ENCODE assay signal across 9 cellular contexts in the genomic region with DNA sequence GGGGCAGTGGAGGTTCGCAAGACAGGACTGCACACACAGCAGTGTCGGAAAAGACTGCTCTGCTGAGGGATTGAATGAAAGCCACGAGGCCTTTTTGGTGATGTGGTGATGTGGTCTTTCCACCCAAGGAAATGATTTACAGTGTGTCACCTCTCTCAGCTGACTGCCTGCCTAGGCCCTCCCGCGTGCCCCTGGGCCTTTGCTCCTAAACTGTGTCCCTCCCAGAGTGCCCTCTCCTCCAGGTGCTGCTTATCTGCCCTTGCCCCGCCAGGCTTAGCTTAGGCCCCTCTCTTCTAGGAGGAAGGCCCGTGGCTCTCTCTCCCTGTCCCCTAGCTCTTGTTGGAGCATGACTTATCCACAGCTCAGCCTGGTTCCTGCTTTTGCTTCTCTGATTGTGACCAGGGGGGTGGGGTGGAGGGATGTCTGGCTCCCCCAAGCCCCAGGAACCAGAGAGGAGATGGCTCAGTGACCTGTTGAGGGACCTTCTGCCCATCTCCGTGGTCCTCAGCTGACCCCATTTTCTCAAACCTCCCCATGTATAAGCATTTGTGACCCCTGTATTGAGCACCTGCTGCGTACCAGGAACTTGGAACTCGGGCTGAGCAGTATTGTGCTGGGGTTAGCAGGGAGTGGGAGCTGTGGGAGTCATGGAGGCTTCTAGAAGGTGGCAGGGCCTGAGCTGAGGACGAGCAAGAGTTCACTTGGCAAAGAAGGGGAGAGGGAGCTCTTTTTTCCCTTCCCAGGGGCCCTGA. TPM values are rescaled to one million over a fixed set of nuclear protein-coding genes. Genes with fewer than 3 reads are reported as not detected.
DNase-seq lines count a peak whose midpoint lies in the region; ATAC-seq, FAIRE-seq and TF ChIP-seq lines count a peak whose summit lies in the region.
"Had no signal": no experiment of that assay in that cellular context is flagged by ENCODE, and none has a peak within 500 bp of the region (broad histone marks: within the 10 kb centered on the region; RNA-seq: fewer than 3 reads in every experiment).

No MANE protein-coding gene starts in this region.

- H3K4me2 ChIP-seq in BLaER1 = peak overlapping the region; percentile 90
- no peak overlapping the region for H3K4me2 ChIP-seq in K562 (ENCODE audit: insufficient read depth, low read length)

- H3K9me3 Mint-ChIP-seq in natural killer cell = no peaks in the 10 kb centered on the region

- POLR2A ChIA-PET in K562 (lab: Yijun Ruan, JAX) = interaction anchor here (0.6 to 1.7 kb wide), 5 partner anchors 11 to 1146 kb away, joined by 3 to 7 read pairs (median 4); no protein-coding TSS in a partner anchor

- ATAC-seq in K562 (no peak), natural killer cell (no peak)

- TF ChIP-seq EP300 in K562 (IDR thresholded peaks at IDR 0.05; ENCODE audit: low read length) = no peak

- no peak overlapping the region for H2AFZ ChIP-seq in K562 (ENCODE audit: low read depth, low read length)

- peak overlapping the region in 1 of 2 donors; percentile 76 for H3K27ac Mint-ChIP-seq in natural killer cell

- no peak for TF ChIP-seq CTCF in K562 (IDR thresholded peaks at IDR 0.05 in 2 of 3, conservative IDR thresholded peaks at IDR 0.05 in 1 of 3; ENCODE audit: insufficient read depth in 2 of 3, low read depth in 1 of 3, low read length in 3 of 3)
- TF ChIP-seq CTCF in natural killer cell (IDR thresholded peaks at IDR 0.05) = no peak

- H3K9ac ChIP-seq in BLaER1 = peak overlapping the region; percentile 25
- peak overlapping the region in 1 of 2 experiments; percentile 69; a peak in 2 of 4 replicates for H3K9ac ChIP-seq in K562 (ENCODE audit: insufficient read depth in 1 of 2, low read depth in 2 of 2, low read length in 2 of 2)

- H3K36me3 Mint-ChIP-seq in natural killer cell = no peaks in the 10 kb centered on the region

- BruUV-seq in K562 (replicated peaks; lab: Mats Ljungman, UMichigan) = no TSS peak

- in situ Hi-C loops in K562 (cut with MboI) = no loop called here

- H3K36me3 ChIP-seq in BLaER1 = peaks cover 38% of the 10 kb centered on the region
- no peaks in the 10 kb centered on the region for H3K36me3 ChIP-seq in K562 (ENCODE audit: control insufficient read depth, insufficient read depth, low read length)

- no peak for FAIRE-seq in K562 (lab: Jason Lieb, UNC)

- no peaks in the 10 kb centered on the region for H3K9me1 ChIP-seq in K562 (ENCODE audit: control insufficient read depth, insufficient read depth, low read length)

- H3K4me1 Mint-ChIP-seq in natural killer cell = peaks cover 5 to 43% of the 10 kb centered on the region in 2 donors

- H3K27ac ChIP-seq in BLaER1 = peak overlapping the region; percentile 39; the same call in 1 of the 2 replicates
- H3K27ac ChIP-seq in K562 (ENCODE audit: extremely low read depth, low read depth, low read length) = no peak overlapping the region

- H3K27me3 ChIP-seq in BLaER1 (no peaks in the 10 kb centered on the region), K562 (ENCODE audit: control insufficient read depth in 2 of 2, insufficient read depth in 2 of 2, low read length in 2 of 2) (no peaks in the 10 kb centered on the region)

- peak overlapping the region; percentile 45 for H3K4me3 Mint-ChIP-seq in natural killer cell

- no peak overlapping the region for H3K4me3 ChIP-seq in BLaER1
- H3K4me3 ChIP-seq in K562 = no peak overlapping the region

- intact Hi-C loops in K562 (cut with micrococcal nuclease) (no loop called here), natural killer cell (cut with micrococcal nuclease) (no loop called here)

- peak in 1 of 4 experiments; percentile 6 for DNase-seq in K562 (ENCODE audit: extremely low read depth in 1 of 4, low spot score in 3 of 4)
- no peak for DNase-seq in natural killer cell
- no peak for DNase-seq in NCI-H524 (lab: John Stamatoyannopoulos, UW)
- no peak for DNase-seq in NCI-H1436 treated with DMSO at 0.1 percent for 48 hours (lab: John Stamatoyannopoulos, UW)
- no peak for DNase-seq in NCI-H2081 treated with DMSO at 0.1 percent for 48 hours (lab: John Stamatoyannopoulos, UW)
- DNase-seq in NCI-H187 (lab: John Stamatoyannopoulos, UW) = no peak
- DNase-seq: NCI-H1930 had no signal

- no peaks in the 10 kb centered on the region for H3K27me3 Mint-ChIP-seq in natural killer cell (ENCODE audit: low read depth in 2 of 2)

- peaks cover 63% of the 10 kb centered on the region for H4K20me1 ChIP-seq in BLaER1
- no peaks in the 10 kb centered on the region for H4K20me1 ChIP-seq in K562 (replicated peaks; ENCODE audit: control insufficient read depth, insufficient read depth, low read length)

- CTCF ChIA-PET in K562 (lab: Yijun Ruan, JAX; ENCODE audit: low intra/inter-chr PET ratio) = no interaction called here

- TF ChIP-seq RAD21 in K562 (CRISPR knock-in tag; conservative IDR thresholded peaks at IDR 0.05 in 1 of 2, IDR thresholded peaks at IDR 0.05 in 1 of 2) = no peak

- no peaks in the 10 kb centered on the region for H3K9me3 ChIP-seq in BLaER1
- H3K9me3 ChIP-seq in K562 (replicated peaks; ENCODE audit: control insufficient read depth, insufficient read depth, low read depth, low read length) = no peaks in the 10 kb centered on the region

- H3K4me1 ChIP-seq in BLaER1 = peaks cover 73% of the 10 kb centered on the region
- peaks cover 2 to 20% of the 10 kb centered on the region in 2 experiments; a peak in 3 of 5 replicates for H3K4me1 ChIP-seq in K562 (replicated peaks in 1 of 2; ENCODE audit: control insufficient read depth in 2 of 2, insufficient read depth in 2 of 2, low read length in 2 of 2)

- TF ChIP-seq POLR2A in GM19099 (IDR thresholded peaks at IDR 0.05; ENCODE audit: extremely low read depth, insufficient read length, low read depth) = peak; percentile 41
- no peak for TF ChIP-seq POLR2A in K562 (conservative IDR thresholded peaks at IDR 0.05)

- no peaks in the 10 kb centered on the region for H3K79me2 ChIP-seq in K562 (ENCODE audit: control insufficient read depth, insufficient read depth, low read length)

- 55% methylated on average over 10 of the region's 11 CpGs for WGBS in K562 (ENCODE audit: insufficient coverage, low coverage, missing lambda C conversion rate)

TF ChIP-seq in K562, 482 proteins besides CTCF, POLR2A, EP300 and RAD21 (continues in another document):
- no peak for TF ChIP-seq TBL1XR1 (IDR thresholded peaks at IDR 0.05; ENCODE audit: low read length in 2 of 2)
- no peak for TF ChIP-seq MBD2 (IDR thresholded peaks at IDR 0.05; ENCODE audit: borderline replicate concordance, low read depth)
- no peak for TF ChIP-seq HCFC1 (IDR thresholded peaks at IDR 0.05; ENCODE audit: low read depth, low read length)
- TF ChIP-seq, protein P1, sequence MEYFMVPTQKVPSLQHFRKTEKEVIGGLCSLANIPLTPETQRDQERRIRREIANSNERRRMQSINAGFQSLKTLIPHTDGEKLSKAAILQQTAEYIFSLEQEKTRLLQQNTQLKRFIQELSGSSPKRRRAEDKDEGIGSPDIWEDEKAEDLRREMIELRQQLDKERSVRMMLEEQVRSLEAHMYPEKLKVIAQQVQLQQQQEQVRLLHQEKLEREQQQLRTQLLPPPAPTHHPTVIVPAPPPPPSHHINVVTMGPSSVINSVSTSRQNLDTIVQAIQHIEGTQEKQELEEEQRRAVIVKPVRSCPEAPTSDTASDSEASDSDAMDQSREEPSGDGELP (CRISPR knock-in tag; IDR thresholded peaks at IDR 0.05; ENCODE audit: borderline replicate concordance) = peak; percentile 45; the same call in 1 of the 2 replicates

RNA-seq across cellular contexts. Expression of a gene that starts 2.1 kb away (rescaled TPM):
- total RNA-seq in K562 (2011; cell fraction: chromatin; rRNA removed; ENCODE audit: low replicate concordance) = 23.1 and 61.0 TPM in 2 replicates
- 26.7 and 29.4 TPM in 2 replicates for total RNA-seq in K562 (2011; cell fraction: nucleolus; rRNA removed)
- 20.5 and 28.9 TPM in 2 replicates for total RNA-seq in K562 (2011; cell fraction: nucleoplasm; rRNA removed)
- 2.0 and 4.7 TPM in 2 replicates for total RNA-seq in K562 (2014; rRNA removed)
- total RNA-seq in K562 (2014; rRNA removed; fragmentation: Illumina TruSeq; extraction: Trizol) = 1.4 and 1.9 TPM in 2 replicates
- total RNA-seq in K562 (2015; rRNA removed; fragmentation: Illumina TruSeq; extraction: Trizol) = 2.9 and 3.1 TPM in 2 replicates
- total RNA-seq in K562 (2021) = 7.0 and 7.7 TPM in 2 replicates
- 8.0 and 8.5 TPM in 2 replicates for polyA plus RNA-seq in K562 (2011; rRNA removed)
- polyA plus RNA-seq in K562 (2011; cell fraction: cytosol; rRNA removed) = 6.8 and 11.9 TPM in 2 replicates
- polyA plus RNA-seq in K562 (2011; cell fraction: nucleus; rRNA removed) = 45.7 and 78.2 TPM in 2 replicates
- 4.7 and 5.8 TPM in 2 replicates for polyA plus RNA-seq in K562 (2012)
- polyA plus RNA-seq in K562 (2014; fragmentation: Illumina TruSeq; extraction: Trizol) = 5.4 and 8.3 TPM in 2 replicates
- polyA plus RNA-seq in K562 (2014; fragmentation: Nextera tagmentation; extraction: Ambion mirVana) = under 1 TPM; 0.06 to 0.14 TPM
- polyA plus RNA-seq in K562 (2014; rRNA removed) = 4.8 and 5.2 TPM in 2 replicates
- polyA minus RNA-seq in K562 (2011; rRNA and poly(A)+ RNA removed) = 5.2 and 16.3 TPM in 2 replicates
- polyA minus RNA-seq in K562 (2011; cell fraction: cytosol; rRNA and poly(A)+ RNA removed) = 4.0 and 10.0 TPM in 2 replicates
- polyA minus RNA-seq in K562 (2011; cell fraction: nucleus; rRNA and poly(A)+ RNA removed) = 12.3 and 15.8 TPM in 2 replicates
- total RNA-seq in natural killer cell = 10 to 100 TPM in 2 of 3 donors, 1 to 10 TPM in 1; 2.3 to 15.6 (median 10.5) TPM

RNA-seq across cellular contexts. Expression of a gene that starts 58.6 kb away (rescaled TPM):
- 19.6 and 33.3 TPM in 2 replicates for total RNA-seq in K562 (2011; cell fraction: chromatin; rRNA removed; ENCODE audit: low replicate concordance)
- total RNA-seq in K562 (2011; cell fraction: nucleolus; rRNA removed) = 23.8 and 26.2 TPM in 2 replicates
- 29.3 and 40.0 TPM in 2 replicates for total RNA-seq in K562 (2011; cell fraction: nucleoplasm; rRNA removed)
- total RNA-seq in K562 (2014; rRNA removed) = 9.2 and 15.5 TPM in 2 replicates
- total RNA-seq in K562 (2014; rRNA removed; fragmentation: Illumina TruSeq; extraction: Trizol) = 10.4 and 12.3 TPM in 2 replicates
- 14.1 and 16.3 TPM in 2 replicates for total RNA-seq in K562 (2015; rRNA removed; fragmentation: Illumina TruSeq; extraction: Trizol)
- total RNA-seq in K562 (2021) = 15.3 and 16.7 TPM in 2 replicates
- 30.0 and 35.0 TPM in 2 replicates for polyA plus RNA-seq in K562 (2011; rRNA removed)
- polyA plus RNA-seq in K562 (2011; cell fraction: cytosol; rRNA removed) = 55.8 and 75.0 TPM in 2 replicates
- polyA plus RNA-seq in K562 (2011; cell fraction: nucleus; rRNA removed) = 31.7 and 40.3 TPM in 2 replicates
- 20.9 and 26.2 TPM in 2 replicates for polyA plus RNA-seq in K562 (2012)
- polyA plus RNA-seq in K562 (2014; fragmentation: Illumina TruSeq; extraction: Trizol) = 27.9 and 31.6 TPM in 2 replicates
- 10 to 100 TPM; 17.4 to 17.8 TPM for polyA plus RNA-seq in K562 (2014; fragmentation: Nextera tagmentation; extraction: Ambion mirVana)
- 24.8 and 25.3 TPM in 2 replicates for polyA plus RNA-seq in K562 (2014; rRNA removed)
- 11.3 and 13.7 TPM in 2 replicates for polyA minus RNA-seq in K562 (2011; rRNA and poly(A)+ RNA removed)
- 8.8 and 12.4 TPM in 2 replicates for polyA minus RNA-seq in K562 (2011; cell fraction: cytosol; rRNA and poly(A)+ RNA removed)
- 4.8 and 6.2 TPM in 2 replicates for polyA minus RNA-seq in K562 (2011; cell fraction: nucleus; rRNA and poly(A)+ RNA removed)
- 1 to 10 TPM; 5.1 to 7.9 (median 6.4) TPM for total RNA-seq in natural killer cell
